11 cellular contexts compared by ENCODE assay signal in genomic region chr3:170201527-170201926, GRCh38.
"Had no signal": no experiment of that assay in that cellular context is flagged by ENCODE, and none has a peak within 500 bp of the region (broad histone marks: within the 10 kb centered on the region; RNA-seq: fewer than 3 reads in every experiment).

No MANE protein-coding gene starts in this region.

- H3K9me3 ChIP-seq: HAP-1 had no signal

- H3K36me3 ChIP-seq: HAP-1 had no signal

- H3K4me2 ChIP-seq: GM23338 had no signal

- ATAC-seq: GM23338, HCT116 had no signal

- H3K4me3 ChIP-seq: GM23248, GM23338, HAP-1 had no signal

- DNase-seq: GM23248, GOT3, H7, H9, HCEC 1CT, HFFc6 had no signal

- H3K9ac ChIP-seq: GM23248 had no signal

- H3K27ac ChIP-seq: GM23248 had no signal

- H2AFZ ChIP-seq: GM23248, GM23338 had no signal

- FAIRE-seq: H1, H54 had no signal
